ENCODE assay signal across 28 cellular contexts in genomic region chr5:23614422-23614821, GRCh38.
"Had no signal": no experiment of that assay in that cellular context is flagged by ENCODE, and none has a peak within 500 bp of the region (broad histone marks: within the 10 kb centered on the region; RNA-seq: fewer than 3 reads in every experiment).

No MANE protein-coding gene starts in this region.

- DNase-seq: activated CD4-positive, alpha-beta memory T cell treated with anti-CD3 and anti-CD28 coated beads, Interleukin-2, amount 10 ng/mL, durations not matched to agents 7 days and 5 days; activated CD4-positive, alpha-beta T cell treated with anti-CD3 and anti-CD28 coated beads, Interleukin-2, amount 50 U/mL, for 1 hour; activated CD4-positive, CD25-positive, alpha-beta regulatory T cell; activated CD8-positive, alpha-beta memory T cell treated with anti-CD3 and anti-CD28 coated beads, Interleukin-2, amount 50 U/mL, for 4 hours; activated gamma-delta T cell treated with Interleukin-2 at 50 U/mL for 16 hours; activated naive CD4-positive, alpha-beta T cell treated with anti-CD3 and anti-CD28 coated beads, Interleukin-2, amount 50 U/mL, for 16 hours; activated naive CD8-positive, alpha-beta T cell treated with anti-CD3 and anti-CD28 coated beads, Interleukin-2, amount 10 ng/mL, durations not matched to agents 7 days and 5 days; activated T-cell treated with anti-CD3 and anti-CD28 coated beads, Interleukin-2, amount 50 U/mL, for 72 hours; adrenal gland; anterior cingulate cortex; central memory CD4-positive, alpha-beta T cell; Karpas-422; NCI-H1048; NCI-H146; NCI-H187 treated with DMSO at 0.1 percent for 48 hours; NCI-H2081 treated with DMSO at 0.1 percent for 48 hours; NCI-H2171; NCI-H345; NCI-H510A; NCI-H82; Peyer's patch; SHP77 treated with DMSO at 0.1 percent for 48 hours; T-cell; T-helper 2 cell had no signal

- H3K4me3 ChIP-seq: adrenal gland, K562, Peyer's patch had no signal

- H3K36me3 Mint-ChIP-seq: activated naive CD8-positive, alpha-beta T cell treated with anti-CD3 and anti-CD28 coated beads, Interleukin-2, amount 10 ng/mL, durations not matched to agents 7 days and 5 days; T-cell had no signal

- ATAC-seq: activated T-cell treated with anti-CD3 and anti-CD28 coated beads, Interleukin-2, amount 50 U/mL, for 72 hours; K562; T-cell had no signal

- H3K4me3 Mint-ChIP-seq: activated CD4-positive, alpha-beta memory T cell treated with anti-CD3 and anti-CD28 coated beads, Interleukin-2, amount 10 ng/mL, durations not matched to agents 7 days and 5 days; activated naive CD8-positive, alpha-beta T cell treated with anti-CD3 and anti-CD28 coated beads, Interleukin-2, amount 10 ng/mL, durations not matched to agents 7 days and 5 days; activated T-cell treated with anti-CD3 and anti-CD28 coated beads, Interleukin-2, amount 50 U/mL, for 72 hours; T-cell had no signal

- H3K27me3 ChIP-seq: adrenal gland, Peyer's patch had no signal

- H3K36me3 ChIP-seq: adrenal gland, Peyer's patch had no signal

- H3K27ac ChIP-seq: adrenal gland, Peyer's patch, RWPE1, VCaP had no signal

- H3K27ac Mint-ChIP-seq: activated CD4-positive, alpha-beta memory T cell treated with anti-CD3 and anti-CD28 coated beads, Interleukin-2, amount 10 ng/mL, durations not matched to agents 7 days and 5 days; activated naive CD8-positive, alpha-beta T cell treated with anti-CD3 and anti-CD28 coated beads, Interleukin-2, amount 10 ng/mL, durations not matched to agents 7 days and 5 days; activated T-cell treated with anti-CD3 and anti-CD28 coated beads, Interleukin-2, amount 50 U/mL, for 72 hours; activated T-helper 2 cell treated with anti-CD3 and anti-CD28 coated beads, Interferon-gamma antibody, Interleukin-2, Interleukin-4, amounts not matched to agents 10 μg/mL and 5 μg/mL and 100 μg/mL, durations not matched to agents 14 hours and 24 hours and 36 hours; T-cell had no signal

- H3K4me1 Mint-ChIP-seq: activated CD4-positive, alpha-beta memory T cell treated with anti-CD3 and anti-CD28 coated beads, Interleukin-2, amount 10 ng/mL, durations not matched to agents 7 days and 5 days; activated naive CD8-positive, alpha-beta T cell treated with anti-CD3 and anti-CD28 coated beads, Interleukin-2, amount 10 ng/mL, durations not matched to agents 7 days and 5 days; T-cell had no signal

- H3K27me3 Mint-ChIP-seq: activated CD4-positive, alpha-beta memory T cell treated with anti-CD3 and anti-CD28 coated beads, Interleukin-2, amount 10 ng/mL, durations not matched to agents 7 days and 5 days; activated naive CD8-positive, alpha-beta T cell treated with anti-CD3 and anti-CD28 coated beads, Interleukin-2, amount 10 ng/mL, durations not matched to agents 7 days and 5 days; T-cell had no signal

- H3K4me1 ChIP-seq: adrenal gland, Peyer's patch had no signal

- H3K9me3 ChIP-seq: adrenal gland, Peyer's patch had no signal
